Comparison of ENCODE assay signal across 2 cellular contexts in the genomic region with DNA sequence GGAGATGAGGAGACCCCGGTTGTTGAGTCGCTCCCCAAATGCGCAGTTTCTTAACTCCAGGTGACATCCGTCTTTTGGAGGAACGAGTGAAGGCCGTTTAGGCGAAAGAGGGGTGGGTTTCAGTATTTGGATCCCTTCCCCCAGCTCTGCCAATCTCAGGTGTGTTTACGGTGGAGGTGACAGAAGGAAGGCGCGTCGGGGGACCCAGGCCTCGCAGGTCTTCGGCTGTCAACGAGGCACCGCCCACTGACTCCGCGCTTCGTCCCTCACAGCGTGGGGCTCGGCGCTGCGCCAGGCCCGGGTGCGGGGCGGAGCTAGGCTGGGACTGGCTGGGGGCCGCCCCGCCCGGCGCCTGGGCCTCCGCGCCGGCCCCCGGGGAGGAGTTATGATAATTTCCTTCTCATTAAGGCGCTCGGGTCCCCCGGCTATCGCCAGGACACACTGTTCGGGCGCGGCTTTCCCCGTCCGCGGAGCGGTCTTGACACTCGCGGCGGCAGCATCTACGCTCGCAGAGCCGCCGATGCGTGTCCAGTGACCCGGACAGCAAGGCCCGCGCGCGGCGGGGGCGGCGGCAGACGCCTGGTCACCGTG.
TF ChIP-seq lines count a peak whose summit lies in the region.

A gene (plus strand): TSS at position 434 of the 591 bp plus-strand sequence. CDS start 239 bp downstream, outside the sequence.

TF ChIP-seq in SK-N-SH treated with all-trans-retinoic acid at 6 μM for 48 hours, 23 proteins besides CTCF, POLR2A, EP300 and RAD21 (continued from another document):
- TF ChIP-seq, protein P1, sequence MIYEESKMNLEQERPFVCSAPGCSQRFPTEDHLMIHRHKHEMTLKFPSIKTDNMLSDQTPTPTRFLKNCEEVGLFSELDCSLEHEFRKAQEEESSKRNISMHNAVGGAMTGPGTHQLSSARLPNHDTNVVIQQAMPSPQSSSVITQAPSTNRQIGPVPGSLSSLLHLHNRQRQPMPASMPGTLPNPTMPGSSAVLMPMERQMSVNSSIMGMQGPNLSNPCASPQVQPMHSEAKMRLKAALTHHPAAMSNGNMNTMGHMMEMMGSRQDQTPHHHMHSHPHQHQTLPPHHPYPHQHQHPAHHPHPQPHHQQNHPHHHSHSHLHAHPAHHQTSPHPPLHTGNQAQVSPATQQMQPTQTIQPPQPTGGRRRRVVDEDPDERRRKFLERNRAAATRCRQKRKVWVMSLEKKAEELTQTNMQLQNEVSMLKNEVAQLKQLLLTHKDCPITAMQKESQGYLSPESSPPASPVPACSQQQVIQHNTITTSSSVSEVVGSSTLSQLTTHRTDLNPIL (CRISPR knock-in tag; IDR thresholded peaks at IDR 0.05; ENCODE audit: low read depth) = no peak
- no peak for TF ChIP-seq ZNF8 (CRISPR knock-in tag; IDR thresholded peaks at IDR 0.05)
- TF ChIP-seq BACH2 (CRISPR knock-in tag; IDR thresholded peaks at IDR 0.05; ENCODE audit: borderline replicate concordance) = no peak
- TF ChIP-seq ZFP30 (CRISPR knock-in tag; IDR thresholded peaks at IDR 0.05) = no peak
- no peak for TF ChIP-seq SNAI2 (CRISPR knock-in tag; IDR thresholded peaks at IDR 0.05)
- no peak for TF ChIP-seq CSDC2 (CRISPR knock-in tag; IDR thresholded peaks at IDR 0.05)
- TF ChIP-seq ISL1 (CRISPR knock-in tag; IDR thresholded peaks at IDR 0.05) = no peak

TF ChIP-seq in K562, 482 proteins besides CTCF, POLR2A, EP300 and RAD21 (continued from another document):
- TF ChIP-seq ESRRB (CRISPR knock-in tag; IDR thresholded peaks at IDR 0.05; ENCODE audit: borderline replicate concordance) (no peak), NRF1 (conservative IDR thresholded peaks at IDR 0.05 in 1 of 2, IDR thresholded peaks at IDR 0.05 in 1 of 2) (peak; percentile 4 to 35; a peak in 2 of 4 replicates), DIDO1 (tag; IDR thresholded peaks at IDR 0.05; ENCODE audit: low read depth) (no peak), RFX1 (IDR thresholded peaks at IDR 0.05) (no peak), SMAD1 (IDR thresholded peaks at IDR 0.05; ENCODE audit: low read depth, low read length, partially characterized antibody) (no peak), NFIC (IDR thresholded peaks at IDR 0.05) (peak; percentile 66), HNRNPK (IDR thresholded peaks at IDR 0.05; ENCODE audit: low read depth, low read length, poor library complexity, severe bottlenecking) (no peak), NCOA4 (IDR thresholded peaks at IDR 0.05; ENCODE audit: partially characterized antibody) (no peak), L3MBTL2 (IDR thresholded peaks at IDR 0.05) (peak; percentile 69), CREB1 (IDR thresholded peaks at IDR 0.05) (no peak), CREB1 (CRISPR knock-in tag; IDR thresholded peaks at IDR 0.05) (no peak), NFIX (CRISPR knock-in tag; IDR thresholded peaks at IDR 0.05; ENCODE audit: low read depth) (no peak), KLF10 (CRISPR knock-in tag; IDR thresholded peaks at IDR 0.05) (no peak), CBX1 (IDR thresholded peaks at IDR 0.05; ENCODE audit: low read depth) (no peak), LEF1 (IDR thresholded peaks at IDR 0.05) (no peak)
- TF ChIP-seq, protein P2, sequence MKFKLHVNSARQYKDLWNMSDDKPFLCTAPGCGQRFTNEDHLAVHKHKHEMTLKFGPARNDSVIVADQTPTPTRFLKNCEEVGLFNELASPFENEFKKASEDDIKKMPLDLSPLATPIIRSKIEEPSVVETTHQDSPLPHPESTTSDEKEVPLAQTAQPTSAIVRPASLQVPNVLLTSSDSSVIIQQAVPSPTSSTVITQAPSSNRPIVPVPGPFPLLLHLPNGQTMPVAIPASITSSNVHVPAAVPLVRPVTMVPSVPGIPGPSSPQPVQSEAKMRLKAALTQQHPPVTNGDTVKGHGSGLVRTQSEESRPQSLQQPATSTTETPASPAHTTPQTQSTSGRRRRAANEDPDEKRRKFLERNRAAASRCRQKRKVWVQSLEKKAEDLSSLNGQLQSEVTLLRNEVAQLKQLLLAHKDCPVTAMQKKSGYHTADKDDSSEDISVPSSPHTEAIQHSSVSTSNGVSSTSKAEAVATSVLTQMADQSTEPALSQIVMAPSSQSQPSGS (CRISPR knock-in tag; IDR thresholded peaks at IDR 0.05) = no peak
- TF ChIP-seq, protein P3, sequence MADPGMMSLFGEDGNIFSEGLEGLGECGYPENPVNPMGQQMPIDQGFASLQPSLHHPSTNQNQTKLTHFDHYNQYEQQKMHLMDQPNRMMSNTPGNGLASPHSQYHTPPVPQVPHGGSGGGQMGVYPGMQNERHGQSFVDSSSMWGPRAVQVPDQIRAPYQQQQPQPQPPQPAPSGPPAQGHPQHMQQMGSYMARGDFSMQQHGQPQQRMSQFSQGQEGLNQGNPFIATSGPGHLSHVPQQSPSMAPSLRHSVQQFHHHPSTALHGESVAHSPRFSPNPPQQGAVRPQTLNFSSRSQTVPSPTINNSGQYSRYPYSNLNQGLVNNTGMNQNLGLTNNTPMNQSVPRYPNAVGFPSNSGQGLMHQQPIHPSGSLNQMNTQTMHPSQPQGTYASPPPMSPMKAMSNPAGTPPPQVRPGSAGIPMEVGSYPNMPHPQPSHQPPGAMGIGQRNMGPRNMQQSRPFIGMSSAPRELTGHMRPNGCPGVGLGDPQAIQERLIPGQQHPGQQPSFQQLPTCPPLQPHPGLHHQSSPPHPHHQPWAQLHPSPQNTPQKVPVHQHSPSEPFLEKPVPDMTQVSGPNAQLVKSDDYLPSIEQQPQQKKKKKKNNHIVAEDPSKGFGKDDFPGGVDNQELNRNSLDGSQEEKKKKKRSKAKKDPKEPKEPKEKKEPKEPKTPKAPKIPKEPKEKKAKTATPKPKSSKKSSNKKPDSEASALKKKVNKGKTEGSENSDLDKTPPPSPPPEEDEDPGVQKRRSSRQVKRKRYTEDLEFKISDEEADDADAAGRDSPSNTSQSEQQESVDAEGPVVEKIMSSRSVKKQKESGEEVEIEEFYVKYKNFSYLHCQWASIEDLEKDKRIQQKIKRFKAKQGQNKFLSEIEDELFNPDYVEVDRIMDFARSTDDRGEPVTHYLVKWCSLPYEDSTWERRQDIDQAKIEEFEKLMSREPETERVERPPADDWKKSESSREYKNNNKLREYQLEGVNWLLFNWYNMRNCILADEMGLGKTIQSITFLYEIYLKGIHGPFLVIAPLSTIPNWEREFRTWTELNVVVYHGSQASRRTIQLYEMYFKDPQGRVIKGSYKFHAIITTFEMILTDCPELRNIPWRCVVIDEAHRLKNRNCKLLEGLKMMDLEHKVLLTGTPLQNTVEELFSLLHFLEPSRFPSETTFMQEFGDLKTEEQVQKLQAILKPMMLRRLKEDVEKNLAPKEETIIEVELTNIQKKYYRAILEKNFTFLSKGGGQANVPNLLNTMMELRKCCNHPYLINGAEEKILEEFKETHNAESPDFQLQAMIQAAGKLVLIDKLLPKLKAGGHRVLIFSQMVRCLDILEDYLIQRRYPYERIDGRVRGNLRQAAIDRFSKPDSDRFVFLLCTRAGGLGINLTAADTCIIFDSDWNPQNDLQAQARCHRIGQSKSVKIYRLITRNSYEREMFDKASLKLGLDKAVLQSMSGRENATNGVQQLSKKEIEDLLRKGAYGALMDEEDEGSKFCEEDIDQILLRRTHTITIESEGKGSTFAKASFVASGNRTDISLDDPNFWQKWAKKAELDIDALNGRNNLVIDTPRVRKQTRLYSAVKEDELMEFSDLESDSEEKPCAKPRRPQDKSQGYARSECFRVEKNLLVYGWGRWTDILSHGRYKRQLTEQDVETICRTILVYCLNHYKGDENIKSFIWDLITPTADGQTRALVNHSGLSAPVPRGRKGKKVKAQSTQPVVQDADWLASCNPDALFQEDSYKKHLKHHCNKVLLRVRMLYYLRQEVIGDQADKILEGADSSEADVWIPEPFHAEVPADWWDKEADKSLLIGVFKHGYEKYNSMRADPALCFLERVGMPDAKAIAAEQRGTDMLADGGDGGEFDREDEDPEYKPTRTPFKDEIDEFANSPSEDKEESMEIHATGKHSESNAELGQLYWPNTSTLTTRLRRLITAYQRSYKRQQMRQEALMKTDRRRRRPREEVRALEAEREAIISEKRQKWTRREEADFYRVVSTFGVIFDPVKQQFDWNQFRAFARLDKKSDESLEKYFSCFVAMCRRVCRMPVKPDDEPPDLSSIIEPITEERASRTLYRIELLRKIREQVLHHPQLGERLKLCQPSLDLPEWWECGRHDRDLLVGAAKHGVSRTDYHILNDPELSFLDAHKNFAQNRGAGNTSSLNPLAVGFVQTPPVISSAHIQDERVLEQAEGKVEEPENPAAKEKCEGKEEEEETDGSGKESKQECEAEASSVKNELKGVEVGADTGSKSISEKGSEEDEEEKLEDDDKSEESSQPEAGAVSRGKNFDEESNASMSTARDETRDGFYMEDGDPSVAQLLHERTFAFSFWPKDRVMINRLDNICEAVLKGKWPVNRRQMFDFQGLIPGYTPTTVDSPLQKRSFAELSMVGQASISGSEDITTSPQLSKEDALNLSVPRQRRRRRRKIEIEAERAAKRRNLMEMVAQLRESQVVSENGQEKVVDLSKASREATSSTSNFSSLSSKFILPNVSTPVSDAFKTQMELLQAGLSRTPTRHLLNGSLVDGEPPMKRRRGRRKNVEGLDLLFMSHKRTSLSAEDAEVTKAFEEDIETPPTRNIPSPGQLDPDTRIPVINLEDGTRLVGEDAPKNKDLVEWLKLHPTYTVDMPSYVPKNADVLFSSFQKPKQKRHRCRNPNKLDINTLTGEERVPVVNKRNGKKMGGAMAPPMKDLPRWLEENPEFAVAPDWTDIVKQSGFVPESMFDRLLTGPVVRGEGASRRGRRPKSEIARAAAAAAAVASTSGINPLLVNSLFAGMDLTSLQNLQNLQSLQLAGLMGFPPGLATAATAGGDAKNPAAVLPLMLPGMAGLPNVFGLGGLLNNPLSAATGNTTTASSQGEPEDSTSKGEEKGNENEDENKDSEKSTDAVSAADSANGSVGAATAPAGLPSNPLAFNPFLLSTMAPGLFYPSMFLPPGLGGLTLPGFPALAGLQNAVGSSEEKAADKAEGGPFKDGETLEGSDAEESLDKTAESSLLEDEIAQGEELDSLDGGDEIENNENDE (IDR thresholded peaks at IDR 0.05; ENCODE audit: low read depth, low read length) = no peak
- TF ChIP-seq, protein P4, sequence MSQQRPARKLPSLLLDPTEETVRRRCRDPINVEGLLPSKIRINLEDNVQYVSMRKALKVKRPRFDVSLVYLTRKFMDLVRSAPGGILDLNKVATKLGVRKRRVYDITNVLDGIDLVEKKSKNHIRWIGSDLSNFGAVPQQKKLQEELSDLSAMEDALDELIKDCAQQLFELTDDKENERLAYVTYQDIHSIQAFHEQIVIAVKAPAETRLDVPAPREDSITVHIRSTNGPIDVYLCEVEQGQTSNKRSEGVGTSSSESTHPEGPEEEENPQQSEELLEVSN (IDR thresholded peaks at IDR 0.05; ENCODE audit: borderline replicate concordance in 1 of 2, extremely low read depth in 1 of 2, insufficient read depth in 1 of 2, insufficient read length in 1 of 2, low read depth in 1 of 2, low read length in 1 of 2, poor library complexity in 1 of 2, severe bottlenecking in 1 of 2) = peak; percentile 44 to 64
TF ChIP-seq in K562: peak in this region for 5.
